ENCODE assay signal across 7 cellular contexts in the genomic region with DNA sequence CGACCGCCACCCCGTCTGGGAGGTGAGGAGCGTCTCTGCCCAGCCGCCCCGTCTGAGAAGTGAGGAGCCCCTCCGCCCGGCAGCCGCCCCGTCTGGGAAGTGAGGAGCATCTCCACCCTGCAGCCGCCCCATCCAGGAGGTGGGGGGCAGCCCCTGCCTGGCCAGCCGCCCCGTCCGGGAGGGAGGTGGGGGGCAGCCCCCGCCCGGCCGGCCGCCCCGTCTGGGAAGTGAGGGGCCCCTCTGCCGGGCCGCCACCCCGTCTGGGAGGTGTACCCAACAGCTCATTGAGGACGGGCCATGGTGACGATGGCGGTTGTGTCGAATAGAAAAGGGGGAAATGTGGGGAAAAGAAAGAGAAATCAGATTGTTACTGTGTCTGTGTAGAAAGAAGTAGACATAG. TPM values are rescaled to one million over a fixed set of nuclear protein-coding genes. Genes with fewer than 3 reads are reported as not detected.
"Had no signal": no experiment of that assay in that cellular context is flagged by ENCODE, and none has a peak within 500 bp of the region (broad histone marks: within the 10 kb centered on the region; RNA-seq: fewer than 3 reads in every experiment).

No MANE protein-coding gene starts in this region.

RNA-seq across cellular contexts. Expression of a gene that starts 23.8 kb away (rescaled TPM):
- total RNA-seq: GM23248, H1, H4, H7, HFFc6 had no signal
- polyA plus RNA-seq: GM23248, GM23338, H1 had no signal

RNA-seq across cellular contexts. Expression of a gene that starts 34.2 kb away (rescaled TPM):
- total RNA-seq: GM23248, GM23338, H1, H4, H7, H9, HFFc6 had no signal
- polyA plus RNA-seq: GM23248, GM23338, H1 had no signal
